In the genomic region with DNA sequence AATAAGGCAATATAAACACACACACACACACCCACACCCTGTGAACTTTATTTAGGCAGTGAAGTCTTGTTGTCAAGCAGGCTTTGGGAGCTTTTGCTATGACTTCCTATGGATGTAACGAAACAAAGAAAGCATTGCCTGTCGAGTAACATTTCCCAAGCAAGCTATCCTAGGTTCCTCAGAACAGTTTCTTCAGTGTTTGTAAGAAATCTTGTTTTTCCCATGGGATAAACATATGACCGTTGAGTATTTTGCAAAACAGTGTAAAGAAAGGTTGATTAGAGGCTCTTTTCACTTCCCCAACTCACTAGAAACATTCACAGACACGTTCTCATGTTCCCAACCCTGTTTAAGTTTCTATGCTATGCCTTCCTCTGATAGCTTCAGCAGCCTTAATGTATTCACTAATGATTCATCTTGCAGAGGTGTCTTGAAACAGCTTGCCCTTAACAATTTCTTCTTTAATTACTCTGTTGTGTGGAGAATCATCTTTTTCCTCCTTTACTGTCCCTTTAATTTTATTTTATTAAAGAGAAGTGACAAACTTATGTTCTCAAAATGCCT, we compare ENCODE assay signal across 25 cellular contexts.
"Had no signal": no experiment of that assay in that cellular context is flagged by ENCODE, and none has a peak within 500 bp of the region (broad histone marks: within the 10 kb centered on the region; RNA-seq: fewer than 3 reads in every experiment).

No MANE protein-coding gene starts in this region.

- H3K36me3 ChIP-seq: stomach, suprapubic skin, tibial nerve had no signal

- H3K4me3 Mint-ChIP-seq: activated CD4-positive, alpha-beta T cell treated with anti-CD3 and anti-CD28 coated beads, Interleukin-2, amount 10 ng/mL, durations not matched to agents 7 days and 5 days; activated CD8-positive, alpha-beta T cell treated with anti-CD3 and anti-CD28 coated beads, Interleukin-2, amount 10 ng/mL, durations not matched to agents 7 days and 5 days; activated naive CD8-positive, alpha-beta T cell treated with anti-CD3 and anti-CD28 coated beads for 36 hours; activated T-cell treated with anti-CD3 and anti-CD28 coated beads, Interleukin-2, amount 50 U/mL, for 24 hours; activated T-helper 17 cell treated with anti-CD3 and anti-CD28 coated beads, Interleukin-2, amount 50 U/mL, for 72 hours; memory B cell; nephron progenitor cell; stimulated activated memory B cell treated with anti-CD40 and anti-IgM and Interleukin-4, amounts not matched to agents 10 μg/mL and 1 μg/mL and 100 μg/mL, for 72 hours had no signal

- H3K27me3 Mint-ChIP-seq: activated CD4-positive, alpha-beta T cell treated with anti-CD3 and anti-CD28 coated beads, Interleukin-2, amount 10 ng/mL, durations not matched to agents 7 days and 5 days; activated naive CD8-positive, alpha-beta T cell treated with anti-CD3 and anti-CD28 coated beads for 36 hours; activated T-cell treated with anti-CD3 and anti-CD28 coated beads, Interleukin-2, amount 50 U/mL, for 24 hours; activated T-helper 17 cell treated with anti-CD3 and anti-CD28 coated beads, Interleukin-2, amount 50 U/mL, for 72 hours; memory B cell; stimulated activated memory B cell treated with anti-CD40 and anti-IgM and Interleukin-4, amounts not matched to agents 10 μg/mL and 1 μg/mL and 100 μg/mL, for 72 hours had no signal

- DNase-seq: activated CD4-positive, alpha-beta T cell treated with anti-CD3 and anti-CD28 coated beads, Interleukin-2, amount 10 ng/mL, durations not matched to agents 7 days and 5 days; activated CD8-positive, alpha-beta T cell treated with anti-CD3 and anti-CD28 coated beads, Interleukin-2, amount 10 ng/mL, durations not matched to agents 7 days and 5 days; activated naive CD8-positive, alpha-beta T cell treated with anti-CD3 and anti-CD28 coated beads for 36 hours; activated T-cell treated with anti-CD3 and anti-CD28 coated beads, Interleukin-2, amount 50 U/mL, for 24 hours; cerebellar nuclear complex; foreskin fibroblast; left colon; mucosa of descending colon; nephron progenitor cell; posterior cingulate gyrus; small intestine; stimulated activated CD4-positive, alpha-beta T cell treated with anti-CD3 and anti-CD28 coated beads, Interleukin-2, amount 100 ng/mL, for 24 hours; stomach; T-helper 2 cell had no signal

- FAIRE-seq: keratinocyte, small intestine had no signal

- H3K27ac Mint-ChIP-seq: activated CD4-positive, alpha-beta T cell treated with anti-CD3 and anti-CD28 coated beads, Interleukin-2, amount 10 ng/mL, durations not matched to agents 7 days and 5 days; activated CD8-positive, alpha-beta T cell treated with anti-CD3 and anti-CD28 coated beads, Interleukin-2, amount 10 ng/mL, durations not matched to agents 7 days and 5 days; activated naive CD8-positive, alpha-beta T cell treated with anti-CD3 and anti-CD28 coated beads for 36 hours; activated T-cell treated with anti-CD3 and anti-CD28 coated beads, Interleukin-2, amount 50 U/mL, for 24 hours; activated T-helper 17 cell treated with anti-CD3 and anti-CD28 coated beads, Interleukin-2, amount 50 U/mL, for 72 hours; memory B cell; nephron progenitor cell; stimulated activated memory B cell treated with anti-CD40 and anti-IgM and Interleukin-4, amounts not matched to agents 10 μg/mL and 1 μg/mL and 100 μg/mL, for 72 hours had no signal

- H3K4me1 ChIP-seq: stomach, suprapubic skin, tibial nerve had no signal

- H3K27me3 ChIP-seq: stomach, suprapubic skin, tibial nerve had no signal

- H3K4me3 ChIP-seq: coronary artery, mucosa of descending colon, stomach, suprapubic skin, tibial nerve had no signal

- H3K4me1 Mint-ChIP-seq: activated CD4-positive, alpha-beta T cell treated with anti-CD3 and anti-CD28 coated beads, Interleukin-2, amount 10 ng/mL, durations not matched to agents 7 days and 5 days; activated T-helper 17 cell treated with anti-CD3 and anti-CD28 coated beads, Interleukin-2, amount 50 U/mL, for 72 hours; memory B cell; nephron progenitor cell; stimulated activated memory B cell treated with anti-CD40 and anti-IgM and Interleukin-4, amounts not matched to agents 10 μg/mL and 1 μg/mL and 100 μg/mL, for 72 hours had no signal

- H3K9me3 ChIP-seq: mucosa of descending colon, tibial nerve had no signal

- H3K27ac ChIP-seq: coronary artery, epithelial cell of prostate, stomach, suprapubic skin, tibial nerve, VCaP had no signal

- H3K9me3 Mint-ChIP-seq: activated CD4-positive, alpha-beta T cell treated with anti-CD3 and anti-CD28 coated beads, Interleukin-2, amount 10 ng/mL, durations not matched to agents 7 days and 5 days; activated naive CD8-positive, alpha-beta T cell treated with anti-CD3 and anti-CD28 coated beads for 36 hours had no signal

- H3K36me3 Mint-ChIP-seq: activated naive CD8-positive, alpha-beta T cell treated with anti-CD3 and anti-CD28 coated beads for 36 hours; memory B cell; stimulated activated memory B cell treated with anti-CD40 and anti-IgM and Interleukin-4, amounts not matched to agents 10 μg/mL and 1 μg/mL and 100 μg/mL, for 72 hours had no signal

- ATAC-seq: activated CD4-positive, CD25-positive, alpha-beta regulatory T cell treated with anti-CD3 and anti-CD28 coated beads, Interleukin-2, amount 50 U/mL, for 24 hours; activated CD8-positive, alpha-beta T cell treated with anti-CD3 and anti-CD28 coated beads, Interleukin-2, amount 10 ng/mL, durations not matched to agents 7 days and 5 days; activated T-helper 17 cell treated with anti-CD3 and anti-CD28 coated beads, Interleukin-2, amount 50 U/mL, for 72 hours; left colon; mucosa of descending colon; sciatic nerve; stimulated activated memory B cell treated with anti-CD40 and anti-IgM and Interleukin-4, amounts not matched to agents 10 μg/mL and 1 μg/mL and 100 μg/mL, for 72 hours had no signal
